Comparison of ENCODE assay signal across 8 cellular contexts in genomic region chr16:3171181-3171854, GRCh38. TPM values are rescaled to one million over a fixed set of nuclear protein-coding genes. Genes with fewer than 3 reads are reported as not detected.
A peak's percentile ranks its signal among the peaks of the same experiment; 100 is the strongest.
DNase-seq lines count a peak whose midpoint lies in the region; ATAC-seq, FAIRE-seq and TF ChIP-seq lines count a peak whose summit lies in the region.

No MANE protein-coding gene starts in this region.

- H3K4me2 ChIP-seq in HepG2 (ENCODE audit: low read depth, low read length) = peak overlapping the region; percentile 94

- intact Hi-C loops in HepG2 (cut with micrococcal nuclease; ENCODE audit: unreplicated experiment) = loop anchor here (2.0 to 5.0 kb wide), 2 partner anchors 19 to 39 kb away; no protein-coding TSS in a partner anchor

- H3K4me3 ChIP-seq in CD8-positive, alpha-beta memory T cell (ENCODE audit: low read length) = peak overlapping the region; percentile 53
- H3K4me3 ChIP-seq in HepG2 (replicated peaks in 1 of 3; ENCODE audit: insufficient read depth in 1 of 3, low read depth in 2 of 3, low read length in 3 of 3) = peak overlapping the region; percentile 63 to 78 (median 77)

- peaks cover 40% of the 10 kb centered on the region for H3K27me3 ChIP-seq in CD8-positive, alpha-beta memory T cell (ENCODE audit: insufficient read depth, low read length, poor library complexity, severe bottlenecking)
- H3K27me3 ChIP-seq in HepG2 (ENCODE audit: control insufficient read depth in 1 of 2, insufficient read depth in 2 of 2, low read length in 2 of 2) = peaks cover 0 to 12% of the 10 kb centered on the region in 2 experiments; a peak in 1 of 5 replicates

- peaks cover 35% of the 10 kb centered on the region for H3K4me1 ChIP-seq in CD8-positive, alpha-beta memory T cell (ENCODE audit: insufficient read depth, low read length)
- peaks cover 63% of the 10 kb centered on the region for H3K4me1 ChIP-seq in HepG2 (ENCODE audit: insufficient read depth, low read length)

- TF ChIP-seq EP300 in HepG2 (IDR thresholded peaks at IDR 0.05; ENCODE audit: low read depth in 2 of 2, low read length in 2 of 2) = no peak
- TF ChIP-seq EP300 in HepG2 (CRISPR knock-in tag; IDR thresholded peaks at IDR 0.05; ENCODE audit: borderline replicate concordance) = no peak

- no peak overlapping the region for H3K27ac ChIP-seq in CD8-positive, alpha-beta memory T cell (ENCODE audit: low read depth, low read length)
- H3K27ac ChIP-seq in HepG2 (ENCODE audit: extremely low read length, insufficient read depth, low read length) = no peak overlapping the region

- peaks cover 30 to 33% of the 10 kb centered on the region in 2 donors for H3K27me3 Mint-ChIP-seq in CD8-positive, alpha-beta memory T cell
- peaks cover 17% of the 10 kb centered on the region for H3K27me3 Mint-ChIP-seq in activated T-helper 17 cell treated with anti-CD3 and anti-CD28 coated beads, Interleukin-2, amount 50 U/mL, for 72 hours

- no peak overlapping the region for H3K9ac ChIP-seq in HepG2 (ENCODE audit: insufficient read depth, low read depth, low read length)

- no peak for TF ChIP-seq RAD21 in HepG2 (CRISPR knock-in tag; IDR thresholded peaks at IDR 0.05)

- peaks cover 31 to 45% (median 43%) of the 10 kb centered on the region in 3 donors for H3K4me1 Mint-ChIP-seq in CD8-positive, alpha-beta memory T cell
- H3K4me1 Mint-ChIP-seq in activated T-helper 17 cell treated with anti-CD3 and anti-CD28 coated beads, Interleukin-2, amount 50 U/mL, for 72 hours = peaks cover 24% of the 10 kb centered on the region

- peak; percentile 48 for ATAC-seq in HG03196 (IDR thresholded peaks at IDR 0.05; ENCODE audit: unreplicated experiment)
- peak; percentile 78 for ATAC-seq in activated T-helper 17 cell treated with anti-CD3 and anti-CD28 coated beads, Interleukin-2, amount 50 U/mL, for 72 hours (replicated peaks)
- peak; percentile 60 for ATAC-seq in HepG2
- ATAC-seq in GM18519 (IDR thresholded peaks at IDR 0.05; ENCODE audit: low FRiP score, unreplicated experiment) = no peak

- no peaks in the 10 kb centered on the region for H4K20me1 ChIP-seq in HepG2 (ENCODE audit: insufficient read depth, low read length)

- H3K9me3 Mint-ChIP-seq in CD8-positive, alpha-beta memory T cell = no peaks in the 10 kb centered on the region
- no peaks in the 10 kb centered on the region for H3K9me3 Mint-ChIP-seq in activated T-helper 17 cell treated with anti-CD3 and anti-CD28 coated beads, Interleukin-2, amount 50 U/mL, for 72 hours

- no TSS peak for BruUV-seq in HepG2 (replicated peaks; lab: Mats Ljungman, UMichigan)

- H3K4me3 Mint-ChIP-seq in CD8-positive, alpha-beta memory T cell = peak overlapping the region; percentile 73 to 93 (median 81)
- peak overlapping the region; percentile 89 for H3K4me3 Mint-ChIP-seq in activated T-helper 17 cell treated with anti-CD3 and anti-CD28 coated beads, Interleukin-2, amount 50 U/mL, for 72 hours

- no peaks in the 10 kb centered on the region for H3K36me3 ChIP-seq in CD8-positive, alpha-beta memory T cell (ENCODE audit: insufficient read depth, low read length)
- H3K36me3 ChIP-seq in HepG2 (replicated peaks in 1 of 2; ENCODE audit: control insufficient read depth in 1 of 2, insufficient read depth in 2 of 2, low read length in 2 of 2) = no peaks in the 10 kb centered on the region

- peak overlapping the region; percentile 69 to 90 (median 82) for H3K27ac Mint-ChIP-seq in CD8-positive, alpha-beta memory T cell
- H3K27ac Mint-ChIP-seq in activated T-helper 17 cell treated with anti-CD3 and anti-CD28 coated beads, Interleukin-2, amount 50 U/mL, for 72 hours = peak overlapping the region; percentile 92

- WGBS in HepG2 (ENCODE audit: low lambda C conversion rate) = 6% methylated on average over 15 of the region's 35 CpGs

- no peak overlapping the region for H2AFZ ChIP-seq in HepG2 (ENCODE audit: low read length)

- DNase-seq in CD8-positive, alpha-beta memory T cell = peak in 4 of 5 donors; percentile 46 to 75 (median 48)
- DNase-seq in HepG2 (ENCODE audit: low spot score) (no peak), NCI-H345 (lab: John Stamatoyannopoulos, UW) (no peak), SKM-1 (lab: John Stamatoyannopoulos, UW; ENCODE audit: unreplicated experiment) (no peak), HT-29 (ENCODE audit: low spot score) (no peak)

- no peaks in the 10 kb centered on the region for H3K36me3 Mint-ChIP-seq in CD8-positive, alpha-beta memory T cell
- peaks cover 14% of the 10 kb centered on the region for H3K36me3 Mint-ChIP-seq in activated T-helper 17 cell treated with anti-CD3 and anti-CD28 coated beads, Interleukin-2, amount 50 U/mL, for 72 hours (ENCODE audit: low read depth)

- in situ Hi-C loops in HepG2 (cut with HindIII; ENCODE audit: extremely low pct_ligation_motif_present, low pct_unique_long_range_greater_than_20kb) = no loop called here

- POLR2A ChIA-PET in CD8-positive, alpha-beta memory T cell (lab: Charles Lee) = interaction anchor here (0.6 to 3.1 kb wide), 8 partner anchors 9 to 160 kb away, joined by 3 to 16 read pairs (median 5); partner anchors contain the start of gene ZNF263
- POLR2A ChIA-PET in HepG2 (lab: Yijun Ruan, JAX) = interaction anchor here (0.6 to 3.5 kb wide), 17 partner anchors 8 to 111 kb away, joined by 3 to 51 read pairs (median 6); partner anchors contain the start of genes IL32, OR1F1 and ZNF213

- H3K79me2 ChIP-seq in HepG2 (ENCODE audit: insufficient read depth, low read length) = no peaks in the 10 kb centered on the region

- CTCF ChIA-PET in CD8-positive, alpha-beta memory T cell (lab: Charles Lee) = interaction anchor here (1.0 to 5.5 kb wide), 8 partner anchors 9 to 286 kb away, joined by 3 to 48 read pairs (median 4); no protein-coding TSS in a partner anchor
- CTCF ChIA-PET in HepG2 (lab: Yijun Ruan, JAX; ENCODE audit: low intra/inter-chr PET ratio, low total read pairs) = no interaction called here

- H3K9me3 ChIP-seq in CD8-positive, alpha-beta memory T cell (ENCODE audit: low read length) = no peaks in the 10 kb centered on the region
- H3K9me3 ChIP-seq in HepG2 (ENCODE audit: low read length) = no peaks in the 10 kb centered on the region

- FAIRE-seq in HepG2 (lab: Jason Lieb, UNC) = no peak

- no peak; the same call in 1 of the 2 replicates for TF ChIP-seq CTCF in HepG2 (CRISPR knock-in tag; IDR thresholded peaks at IDR 0.05)

- no peak for TF ChIP-seq POLR2A in HepG2 (IDR thresholded peaks at IDR 0.05; ENCODE audit: insufficient read depth in 1 of 2, low read depth in 2 of 2, low read length in 2 of 2)

RNA-seq across cellular contexts. Expression of gene OR1F1, which starts 16.7 kb away (rescaled TPM):
- total RNA-seq in CD8-positive, alpha-beta memory T cell = not detected
- polyA plus RNA-seq in CD8-positive, alpha-beta memory T cell = not detected
- total RNA-seq in activated T-helper 17 cell treated with anti-CD3 and anti-CD28 coated beads, Interleukin-2, amount 50 U/mL, for 72 hours = under 1 TPM in 1 of 2 donors, not detected in 1; 0.37 TPM
- total RNA-seq in HepG2 (2016; rRNA removed; fragmentation: Illumina TruSeq; extraction: Trizol) = not detected in 2 replicates
- not detected in 2 replicates for total RNA-seq in HepG2 (2016; cell fraction: cytosol; rRNA removed; fragmentation: Illumina TruSeq; extraction: Trizol; ENCODE audit: low read depth)
- 0.15 TPM in 1 of 2 replicates, not detected in the other for total RNA-seq in HepG2 (2016; cell fraction: insoluble cytoplasmic fraction; rRNA removed; fragmentation: Illumina TruSeq; extraction: Trizol)
- not detected in 2 replicates for total RNA-seq in HepG2 (2016; cell fraction: membrane; rRNA removed; fragmentation: Illumina TruSeq; extraction: Trizol)
- not detected in 2 replicates for total RNA-seq in HepG2 (2016; cell fraction: nucleus; rRNA removed; fragmentation: Illumina TruSeq; extraction: Trizol)
- 0.90 and 0.97 TPM in 2 replicates for polyA plus RNA-seq in HepG2 (2011; rRNA removed)
- polyA plus RNA-seq in HepG2 (2011; cell fraction: cytosol; rRNA removed) = 0.94 and 1.1 TPM in 2 replicates
- 0.88 and 1.3 TPM in 2 replicates for polyA plus RNA-seq in HepG2 (2011; cell fraction: nucleus; rRNA removed)
- 0.25 and 0.40 TPM in 2 replicates for polyA plus RNA-seq in HepG2 (2012)
- not detected in 2 replicates for polyA plus RNA-seq in HepG2 (2016; cell fraction: cytosol; fragmentation: Illumina TruSeq; extraction: Trizol; ENCODE audit: low read depth)
- polyA plus RNA-seq in HepG2 (2016; cell fraction: insoluble cytoplasmic fraction; fragmentation: Illumina TruSeq; extraction: Trizol; ENCODE audit: low read depth) = not detected in 2 replicates
- not detected in 2 replicates for polyA plus RNA-seq in HepG2 (2016; cell fraction: membrane; fragmentation: Illumina TruSeq; extraction: Trizol; ENCODE audit: low read depth)
- polyA plus RNA-seq in HepG2 (2016; cell fraction: nucleus; fragmentation: Illumina TruSeq; extraction: Trizol; ENCODE audit: insufficient read depth, low read depth) = 0.53 TPM in 1 of 2 replicates, not detected in the other
- polyA minus RNA-seq in HepG2 (2011; rRNA and poly(A)+ RNA removed; ENCODE audit: low replicate concordance) = 4.7 and 5.0 TPM in 2 replicates
- polyA minus RNA-seq in HepG2 (2011; cell fraction: cytosol; rRNA and poly(A)+ RNA removed) = 0.69 TPM in 1 of 2 replicates, not detected in the other
- 0.64 TPM in 1 of 2 replicates, not detected in the other for polyA minus RNA-seq in HepG2 (2011; cell fraction: nucleus; rRNA and poly(A)+ RNA removed)
- not detected in 2 replicates for total RNA-seq in HT-29 (2014; rRNA removed; shearing (Covaris generic))

RNA-seq across cellular contexts. Expression of gene ZNF213, which starts 36.5 kb away (rescaled TPM):
- total RNA-seq in CD8-positive, alpha-beta memory T cell = 10 to 100 TPM; 10.4 to 10.5 TPM
- polyA plus RNA-seq in CD8-positive, alpha-beta memory T cell = 3.8 TPM
- 1 to 10 TPM; 6.4 to 8.6 TPM for total RNA-seq in activated T-helper 17 cell treated with anti-CD3 and anti-CD28 coated beads, Interleukin-2, amount 50 U/mL, for 72 hours
- 0.97 and 1.2 TPM in 2 replicates for total RNA-seq in HepG2 (2016; rRNA removed; fragmentation: Illumina TruSeq; extraction: Trizol)
- total RNA-seq in HepG2 (2016; cell fraction: cytosol; rRNA removed; fragmentation: Illumina TruSeq; extraction: Trizol; ENCODE audit: low read depth) = 0.51 and 0.71 TPM in 2 replicates
- 0.78 and 0.92 TPM in 2 replicates for total RNA-seq in HepG2 (2016; cell fraction: insoluble cytoplasmic fraction; rRNA removed; fragmentation: Illumina TruSeq; extraction: Trizol)
- total RNA-seq in HepG2 (2016; cell fraction: membrane; rRNA removed; fragmentation: Illumina TruSeq; extraction: Trizol) = 1.7 and 2.6 TPM in 2 replicates
- total RNA-seq in HepG2 (2016; cell fraction: nucleus; rRNA removed; fragmentation: Illumina TruSeq; extraction: Trizol) = 0.78 and 1.0 TPM in 2 replicates
- 0.59 and 0.77 TPM in 2 replicates for polyA plus RNA-seq in HepG2 (2011; rRNA removed)
- 0.38 and 0.42 TPM in 2 replicates for polyA plus RNA-seq in HepG2 (2011; cell fraction: cytosol; rRNA removed)
- polyA plus RNA-seq in HepG2 (2011; cell fraction: nucleus; rRNA removed) = 1.5 and 1.7 TPM in 2 replicates
- 2.8 and 3.3 TPM in 2 replicates for polyA plus RNA-seq in HepG2 (2012)
- 1.4 and 1.9 TPM in 2 replicates for polyA plus RNA-seq in HepG2 (2016; cell fraction: cytosol; fragmentation: Illumina TruSeq; extraction: Trizol; ENCODE audit: low read depth)
- 2.2 and 3.9 TPM in 2 replicates for polyA plus RNA-seq in HepG2 (2016; cell fraction: insoluble cytoplasmic fraction; fragmentation: Illumina TruSeq; extraction: Trizol; ENCODE audit: low read depth)
- polyA plus RNA-seq in HepG2 (2016; cell fraction: membrane; fragmentation: Illumina TruSeq; extraction: Trizol; ENCODE audit: low read depth) = 3.0 and 3.5 TPM in 2 replicates
- polyA plus RNA-seq in HepG2 (2016; cell fraction: nucleus; fragmentation: Illumina TruSeq; extraction: Trizol; ENCODE audit: insufficient read depth, low read depth) = 2.6 and 3.8 TPM in 2 replicates
- 1.5 and 2.3 TPM in 2 replicates for polyA minus RNA-seq in HepG2 (2011; rRNA and poly(A)+ RNA removed; ENCODE audit: low replicate concordance)
- 2.1 and 2.5 TPM in 2 replicates for polyA minus RNA-seq in HepG2 (2011; cell fraction: cytosol; rRNA and poly(A)+ RNA removed)
- 0.26 and 0.50 TPM in 2 replicates for polyA minus RNA-seq in HepG2 (2011; cell fraction: nucleus; rRNA and poly(A)+ RNA removed)
- total RNA-seq in HT-29 (2014; rRNA removed; shearing (Covaris generic)) = 5.8 and 7.2 TPM in 2 replicates

RNA-seq across cellular contexts. Expression of gene ZNF205, which starts 58.9 kb away (rescaled TPM):
- total RNA-seq in CD8-positive, alpha-beta memory T cell = under 1 TPM in 1 of 2 experiments, not detected in 1; 0.11 TPM
- not detected for polyA plus RNA-seq in CD8-positive, alpha-beta memory T cell
- not detected for total RNA-seq in activated T-helper 17 cell treated with anti-CD3 and anti-CD28 coated beads, Interleukin-2, amount 50 U/mL, for 72 hours
- total RNA-seq in HepG2 (2016; rRNA removed; fragmentation: Illumina TruSeq; extraction: Trizol) = 6.7 and 10.2 TPM in 2 replicates
- 5.8 and 5.9 TPM in 2 replicates for total RNA-seq in HepG2 (2016; cell fraction: cytosol; rRNA removed; fragmentation: Illumina TruSeq; extraction: Trizol; ENCODE audit: low read depth)
- 6.7 and 10.6 TPM in 2 replicates for total RNA-seq in HepG2 (2016; cell fraction: insoluble cytoplasmic fraction; rRNA removed; fragmentation: Illumina TruSeq; extraction: Trizol)
- 12.3 and 12.5 TPM in 2 replicates for total RNA-seq in HepG2 (2016; cell fraction: membrane; rRNA removed; fragmentation: Illumina TruSeq; extraction: Trizol)
- 5.2 and 5.8 TPM in 2 replicates for total RNA-seq in HepG2 (2016; cell fraction: nucleus; rRNA removed; fragmentation: Illumina TruSeq; extraction: Trizol)
- 5.8 and 6.5 TPM in 2 replicates for polyA plus RNA-seq in HepG2 (2011; rRNA removed)
- polyA plus RNA-seq in HepG2 (2011; cell fraction: cytosol; rRNA removed) = 5.0 and 9.9 TPM in 2 replicates
- 22.3 and 26.1 TPM in 2 replicates for polyA plus RNA-seq in HepG2 (2011; cell fraction: nucleus; rRNA removed)
- 4.5 and 5.5 TPM in 2 replicates for polyA plus RNA-seq in HepG2 (2012)
- polyA plus RNA-seq in HepG2 (2016; cell fraction: cytosol; fragmentation: Illumina TruSeq; extraction: Trizol; ENCODE audit: low read depth) = 6.1 and 6.3 TPM in 2 replicates
- 7.6 and 8.3 TPM in 2 replicates for polyA plus RNA-seq in HepG2 (2016; cell fraction: insoluble cytoplasmic fraction; fragmentation: Illumina TruSeq; extraction: Trizol; ENCODE audit: low read depth)
- polyA plus RNA-seq in HepG2 (2016; cell fraction: membrane; fragmentation: Illumina TruSeq; extraction: Trizol; ENCODE audit: low read depth) = 8.5 and 10.4 TPM in 2 replicates
- polyA plus RNA-seq in HepG2 (2016; cell fraction: nucleus; fragmentation: Illumina TruSeq; extraction: Trizol; ENCODE audit: insufficient read depth, low read depth) = 13.2 and 13.4 TPM in 2 replicates
- 4.4 and 7.4 TPM in 2 replicates for polyA minus RNA-seq in HepG2 (2011; rRNA and poly(A)+ RNA removed; ENCODE audit: low replicate concordance)
- polyA minus RNA-seq in HepG2 (2011; cell fraction: cytosol; rRNA and poly(A)+ RNA removed) = 2.8 and 3.6 TPM in 2 replicates
- 1.4 and 2.7 TPM in 2 replicates for polyA minus RNA-seq in HepG2 (2011; cell fraction: nucleus; rRNA and poly(A)+ RNA removed)
- 26.7 and 33.3 TPM in 2 replicates for total RNA-seq in HT-29 (2014; rRNA removed; shearing (Covaris generic))

Comparison
In these comparisons a context has a peak if more than half of its experiments do, and no peak if none do; other contexts are left out.
1. DNase-seq: peak in CD8-positive, alpha-beta memory T cell (4 of 5); none in HepG2 (single experiment), NCI-H345 (single experiment), SKM-1 (single experiment) and HT-29 (single experiment).